1 cellular context compared by ENCODE assay signal in genomic region chr17:46118969-46119368, GRCh38.
TF ChIP-seq lines count a peak whose summit lies in the region.

No MANE protein-coding gene starts in this region.

TF ChIP-seq in GM23338, 12 proteins besides CTCF, POLR2A, EP300 and RAD21:
- TF ChIP-seq ZNF462 (CRISPR knock-in tag; IDR thresholded peaks at IDR 0.05) (no peak), CREB1 (CRISPR knock-in tag; IDR thresholded peaks at IDR 0.05; ENCODE audit: low read depth) (no peak), ETS1 (IDR thresholded peaks at IDR 0.05) (no peak), EZH2 (IDR thresholded peaks at IDR 0.05; ENCODE audit: low read depth, unreplicated experiment) (no peak), NANOG (IDR thresholded peaks at IDR 0.05; ENCODE audit: borderline replicate concordance) (no peak), ZNF331 (CRISPR knock-in tag; IDR thresholded peaks at IDR 0.05; ENCODE audit: low read depth) (no peak)
